21 cellular contexts compared by ENCODE assay signal in the genomic region with DNA sequence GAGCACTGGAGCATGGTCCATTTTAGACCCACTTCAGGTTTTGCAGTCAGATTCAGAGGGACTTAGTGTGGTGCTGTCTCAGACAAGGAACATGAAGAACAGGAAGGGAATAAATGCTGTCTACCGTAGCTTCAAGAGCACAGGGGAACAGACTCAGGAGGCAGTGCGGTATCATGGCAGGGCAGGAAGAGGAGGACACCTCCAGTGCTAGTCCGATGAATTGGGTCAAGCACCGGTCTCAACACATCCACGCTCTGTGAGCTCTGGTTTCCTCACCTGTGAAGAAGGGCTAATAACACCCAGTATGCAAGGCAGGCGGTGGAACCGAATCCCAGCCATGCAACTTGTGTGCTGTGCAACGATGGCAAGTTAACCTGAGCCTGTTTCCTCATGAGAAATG. TPM values are rescaled to one million over a fixed set of nuclear protein-coding genes. Genes with fewer than 3 reads are reported as not detected.
DNase-seq lines count a peak whose midpoint lies in the region; ATAC-seq lines count a peak whose summit lies in the region.
"Had no signal": no experiment of that assay in that cellular context is flagged by ENCODE, and none has a peak within 500 bp of the region (broad histone marks: within the 10 kb centered on the region; RNA-seq: fewer than 3 reads in every experiment).

No MANE protein-coding gene starts in this region.

- H3K9me3 ChIP-seq in T-helper 17 cell (ENCODE audit: control insufficient read depth, low read length, poor library complexity, severe bottlenecking) = no peaks in the 10 kb centered on the region
- H3K9me3 ChIP-seq: BE2C had no signal

- H3K36me3 Mint-ChIP-seq in activated naive CD4-positive, alpha-beta T cell treated with anti-CD3 and anti-CD28 coated beads, Interleukin-2, amount 50 U/mL, for 72 hours = peaks cover 6 to 8% of the 10 kb centered on the region in 2 donors
- H3K36me3 Mint-ChIP-seq in T-helper 17 cell (ENCODE audit: low read depth) = peaks cover 2% of the 10 kb centered on the region
- H3K36me3 Mint-ChIP-seq in memory B cell = peaks cover 2% of the 10 kb centered on the region
- H3K36me3 Mint-ChIP-seq in stimulated activated memory B cell treated with anti-CD40 and anti-IgM and Interleukin-4, amounts not matched to agents 10 μg/mL and 1 μg/mL and 100 μg/mL, for 72 hours = peaks cover 23% of the 10 kb centered on the region

- no peaks in the 10 kb centered on the region for H3K9me3 Mint-ChIP-seq in activated naive CD4-positive, alpha-beta T cell treated with anti-CD3 and anti-CD28 coated beads, Interleukin-2, amount 50 U/mL, for 72 hours
- H3K9me3 Mint-ChIP-seq in memory B cell = no peaks in the 10 kb centered on the region
- H3K9me3 Mint-ChIP-seq in stimulated activated memory B cell treated with anti-CD40 and anti-IgM and Interleukin-4, amounts not matched to agents 10 μg/mL and 1 μg/mL and 100 μg/mL, for 72 hours = no peaks in the 10 kb centered on the region

- H3K27me3 Mint-ChIP-seq in T-helper 17 cell = no peaks in the 10 kb centered on the region
- H3K27me3 Mint-ChIP-seq in memory B cell = no peaks in the 10 kb centered on the region
- no peaks in the 10 kb centered on the region for H3K27me3 Mint-ChIP-seq in stimulated activated memory B cell treated with anti-CD40 and anti-IgM and Interleukin-4, amounts not matched to agents 10 μg/mL and 1 μg/mL and 100 μg/mL, for 72 hours

- peak overlapping the region; percentile 62 to 74 for H3K27ac Mint-ChIP-seq in activated naive CD4-positive, alpha-beta T cell treated with anti-CD3 and anti-CD28 coated beads, Interleukin-2, amount 50 U/mL, for 72 hours
- peak overlapping the region; percentile 79 for H3K27ac Mint-ChIP-seq in T-helper 17 cell
- H3K27ac Mint-ChIP-seq in memory B cell = peak overlapping the region; percentile 57
- no peak overlapping the region for H3K27ac Mint-ChIP-seq in stimulated activated memory B cell treated with anti-CD40 and anti-IgM and Interleukin-4, amounts not matched to agents 10 μg/mL and 1 μg/mL and 100 μg/mL, for 72 hours

- peaks cover 27% of the 10 kb centered on the region for H3K4me1 Mint-ChIP-seq in T-helper 17 cell
- H3K4me1 Mint-ChIP-seq in memory B cell = peaks cover 19% of the 10 kb centered on the region
- H3K4me1 Mint-ChIP-seq in stimulated activated memory B cell treated with anti-CD40 and anti-IgM and Interleukin-4, amounts not matched to agents 10 μg/mL and 1 μg/mL and 100 μg/mL, for 72 hours = peaks cover 26% of the 10 kb centered on the region

- ATAC-seq in activated naive CD4-positive, alpha-beta T cell treated with anti-CD3 and anti-CD28 coated beads, Interleukin-2, amount 50 U/mL, for 72 hours = no peak
- ATAC-seq in T-helper 17 cell (no peak), memory B cell (ENCODE audit: low read depth) (no peak), HG02642 (IDR thresholded peaks at IDR 0.05; ENCODE audit: poor library complexity, unreplicated experiment) (no peak)
- ATAC-seq in stimulated activated memory B cell treated with anti-CD40 and anti-IgM and Interleukin-4, amounts not matched to agents 10 μg/mL and 1 μg/mL and 100 μg/mL, for 72 hours = no peak
- ATAC-seq: HCT116 had no signal

- DNase-seq in activated naive CD4-positive, alpha-beta T cell treated with anti-CD3 and anti-CD28 coated beads, Interleukin-2, amount 50 U/mL, for 72 hours (ENCODE audit: low spot score in 2 of 2) = no peak
- DNase-seq in activated naive CD4-positive, alpha-beta T cell treated with Interleukin-2 at 50 U/mL for 16 hours = no peak
- DNase-seq in T-helper 17 cell = no peak
- DNase-seq in memory B cell (ENCODE audit: low spot score in 2 of 2) = no peak
- DNase-seq in globus pallidus (ENCODE audit: low spot score) = no peak
- DNase-seq: 8988T, ACHN, BE2C, DMS153, DND-41, Karpas-422, NCI-H1092, NCI-H1417 treated with DMSO at 0.1 percent for 48 hours, NCI-H1694 treated with DMSO at 0.1 percent for 48 hours, NCI-H2081, NCI-H2227 treated with DMSO at 0.1 percent for 48 hours, NCI-H526 treated with DMSO at 0.1 percent for 48 hours, SHP77 had no signal

- H3K4me3 Mint-ChIP-seq in T-helper 17 cell (peak overlapping the region; percentile 39), memory B cell (no peak overlapping the region)
- H3K4me3 Mint-ChIP-seq in stimulated activated memory B cell treated with anti-CD40 and anti-IgM and Interleukin-4, amounts not matched to agents 10 μg/mL and 1 μg/mL and 100 μg/mL, for 72 hours = no peak overlapping the region

RNA-seq across cellular contexts. Expression of gene ANKFY1, which starts 3.6 kb away (rescaled TPM):
- total RNA-seq in activated naive CD4-positive, alpha-beta T cell treated with anti-CD3 and anti-CD28 coated beads, Interleukin-2, amount 50 U/mL, for 72 hours = 10 to 100 TPM; 52.8 to 54.0 TPM
- total RNA-seq in T-helper 17 cell = 10 to 100 TPM; 51.2 to 54.0 TPM
